ENCODE assay signal across 8 cellular contexts in the genomic region with DNA sequence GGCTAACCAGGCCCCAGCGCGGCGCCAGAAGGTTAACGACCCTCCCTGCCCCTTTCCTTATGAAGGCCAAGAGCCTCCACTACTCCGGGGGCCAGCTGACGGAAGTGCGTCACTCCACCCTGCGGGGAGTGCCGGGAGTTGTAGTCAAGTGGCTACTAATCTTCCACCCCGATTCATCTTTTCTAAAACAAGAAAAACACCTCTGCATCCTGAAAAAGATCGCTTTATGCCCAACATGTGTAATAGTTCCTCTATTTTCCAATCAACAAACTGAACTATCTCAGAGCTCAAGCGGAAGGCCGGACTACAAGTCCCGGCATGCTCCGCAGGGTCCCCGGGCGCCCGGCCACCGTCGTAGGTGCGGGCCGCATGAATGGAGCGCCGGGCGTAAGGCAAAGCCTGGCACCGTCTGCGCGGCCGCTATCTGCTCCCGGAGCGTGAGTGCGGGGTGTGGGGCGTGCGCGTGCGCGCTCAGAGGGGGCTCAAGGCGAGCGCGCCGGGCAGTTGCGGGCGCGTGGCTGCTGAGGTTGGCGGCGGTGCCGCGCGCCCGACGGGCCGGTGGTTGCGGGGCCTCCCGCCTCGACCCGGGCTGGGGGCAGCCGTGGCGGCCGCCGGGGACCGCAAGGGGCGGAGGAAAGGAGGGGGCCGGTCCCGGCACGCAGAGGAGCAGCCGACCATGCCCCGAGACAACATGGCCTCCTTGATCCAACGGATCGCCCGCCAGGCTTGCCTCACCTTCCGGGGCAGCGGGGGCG. TPM values are rescaled to one million over a fixed set of nuclear protein-coding genes. Genes with fewer than 3 reads are reported as not detected.
A peak's percentile ranks its signal among the peaks of the same experiment; 100 is the strongest.
DNase-seq lines count a peak whose midpoint lies in the region; ATAC-seq, FAIRE-seq and TF ChIP-seq lines count a peak whose summit lies in the region.

Gene ADO, plus strand, starts transcription at position 337 of the 755 bp plus-strand sequence. Its CDS starts 340 bp downstream, at position 677.

- DNase-seq in AG08396 (ENCODE audit: low spot score) (peak; percentile 90), NCI-H2227 (lab: John Stamatoyannopoulos, UW; ENCODE audit: unreplicated experiment) (peak; percentile 89), cerebellar nuclear complex (lab: John Stamatoyannopoulos, UW) (peak; percentile 15 to 83), keratinocyte (ENCODE audit: low read depth, low spot score) (no peak)
- DNase-seq in stimulated activated CD4-positive, alpha-beta T cell treated with anti-CD3 and anti-CD28 coated beads, Interleukin-12 subunit alpha, Interleukin-12 subunit beta, amount 100 ng/mL, for 48 hours (ENCODE audit: low read depth in 2 of 3, low spot score in 1 of 3) = peak; percentile 58 to 79 (median 63)

- H3K27me3 ChIP-seq in keratinocyte (ENCODE audit: control insufficient read depth, extremely low read depth, insufficient read depth, low read length) = peaks cover 7% of the 10 kb centered on the region

- dilution Hi-C loops in keratinocyte (cut with MboI; ENCODE audit: extremely low pct_ligation_motif_present, low sequenced_read_pairs) = loop anchor here (25.0 kb wide), 1 partner anchor 192 kb away; no protein-coding TSS in a partner anchor

- H3K4me2 ChIP-seq in keratinocyte (ENCODE audit: control insufficient read depth, extremely low read depth, insufficient read depth, low read depth, low read length) = peak within 1 kb of the TSS; percentile 90

- H3K27ac ChIP-seq in keratinocyte (ENCODE audit: control insufficient read depth, insufficient read depth, low read length) = peak within 1 kb of the TSS; percentile 93

- H3K9me3 ChIP-seq in keratinocyte (ENCODE audit: control insufficient read depth, low read depth, low read length) = no peaks in the 10 kb centered on the region

- H3K36me3 ChIP-seq in keratinocyte (ENCODE audit: control insufficient read depth in 2 of 2, extremely low read depth in 1 of 2, insufficient read depth in 2 of 2, low read length in 2 of 2) = no peaks in the 10 kb centered on the region

- peaks cover 2% of the 10 kb centered on the region for H3K9me1 ChIP-seq in keratinocyte (ENCODE audit: control insufficient read depth, extremely low read depth, insufficient read depth, low read length)

- peak; percentile 94 for ATAC-seq in GM18907 (IDR thresholded peaks at IDR 0.05; ENCODE audit: unreplicated experiment)
- ATAC-seq in HG03135 (IDR thresholded peaks at IDR 0.05; ENCODE audit: unreplicated experiment) = peak; percentile 85
- ATAC-seq in activated CD4-positive, CD25-positive, alpha-beta regulatory T cell treated with anti-CD3 and anti-CD28 coated beads, Interleukin-2, amount 50 U/mL, for 24 hours = peak; percentile 92

- H2AFZ ChIP-seq in keratinocyte (ENCODE audit: control insufficient read depth, low read length) = peak within 1 kb of the TSS; percentile 99

- peak within 1 kb of the TSS; percentile 75 to 92 (median 83) for H3K4me3 ChIP-seq in keratinocyte (ENCODE audit: control insufficient read depth in 2 of 3, extremely low read depth in 1 of 3, insufficient read depth in 2 of 3, low read depth in 1 of 3, low read length in 3 of 3)

- TF ChIP-seq CTCF in keratinocyte (optimal IDR thresholded peaks at IDR 0.05 in 1 of 3, IDR thresholded peaks at IDR 0.05 in 1 of 3, conservative IDR thresholded peaks at IDR 0.05 in 1 of 3; ENCODE audit: extremely low read depth in 1 of 3, insufficient read depth in 2 of 3, low read length in 3 of 3) = no peak

- H3K9ac ChIP-seq in keratinocyte (ENCODE audit: control insufficient read depth, extremely low read depth, insufficient read depth, low read length) = peak within 1 kb of the TSS; percentile 86

- no peak for FAIRE-seq in keratinocyte (lab: Jason Lieb, UNC)

- H3K4me1 ChIP-seq in keratinocyte (ENCODE audit: control insufficient read depth, extremely low read depth, insufficient read depth, low read length) = peaks cover 14% of the 10 kb centered on the region

- peaks cover 31% of the 10 kb centered on the region for H3K79me2 ChIP-seq in keratinocyte (ENCODE audit: control insufficient read depth, insufficient read depth, low read length)

- H4K20me1 ChIP-seq in keratinocyte (ENCODE audit: control insufficient read depth, extremely low read depth, insufficient read depth, low read length) = no peaks in the 10 kb centered on the region

RNA-seq across cellular contexts. Expression of gene ADO, which starts in this region (rescaled TPM):
- 9.6 to 16.5 TPM (median 13.2 TPM) in 3 replicates for polyA plus RNA-seq in keratinocyte
- 2.5 TPM for polyA plus RNA-seq in keratinocyte (2011; ENCODE audit: low read depth)
- 11.8 and 19.8 TPM in 2 replicates for polyA plus RNA-seq in keratinocyte (2011; cell fraction: cytosol; rRNA removed)
- polyA plus RNA-seq in keratinocyte (2011; cell fraction: nucleus; rRNA removed) = 10.4 and 11.2 TPM in 2 replicates
- polyA plus RNA-seq in keratinocyte (2012; ENCODE audit: low replicate concordance) = 7.6 and 10.9 TPM in 2 replicates
- polyA minus RNA-seq in keratinocyte = 4.8 to 9.7 TPM (median 7.2 TPM) in 3 replicates
- 26.9 TPM for polyA minus RNA-seq in keratinocyte (2011; cell fraction: cytosol; rRNA and poly(A)+ RNA removed)
- 7.0 and 7.9 TPM in 2 replicates for polyA minus RNA-seq in keratinocyte (2011; cell fraction: nucleus; rRNA and poly(A)+ RNA removed)
